16 cellular contexts compared by ENCODE assay signal in genomic region chr21:36115138-36115710, GRCh38. TPM values are rescaled to one million over a fixed set of nuclear protein-coding genes. Genes with fewer than 3 reads are reported as not detected.
DNase-seq lines count a peak whose midpoint lies in the region; ATAC-seq and TF ChIP-seq lines count a peak whose summit lies in the region.
"Had no signal": no experiment of that assay in that cellular context is flagged by ENCODE, and none has a peak within 500 bp of the region (broad histone marks: within the 10 kb centered on the region; RNA-seq: fewer than 3 reads in every experiment).

No MANE protein-coding gene starts in this region.

- CTCF ChIA-PET in activated CD8-positive, alpha-beta T cell treated with anti-CD3 and anti-CD28 coated beads, Interleukin-2, amount 10 ng/mL, durations not matched to agents 7 days and 5 days (lab: Charles Lee): interaction anchor here (1.0 to 1.2 kb wide), 5 partner anchors 10 to 87 kb away, joined by 3 to 4 read pairs (median 3); no protein-coding TSS in a partner anchor
- CTCF ChIA-PET in activated CD8-positive, alpha-beta T cell treated with anti-CD3 and anti-CD28 coated beads for 36 hours (lab: Charles Lee): interaction anchor here (1.0 to 5.3 kb wide), 3 partner anchors 10 to 11 kb away, joined by 3 to 39 read pairs (median 5); no protein-coding TSS in a partner anchor

- TF ChIP-seq CTCF in activated CD8-positive, alpha-beta T cell treated with anti-CD3 and anti-CD28 coated beads for 36 hours (IDR thresholded peaks at IDR 0.05): no peak
- no peak for TF ChIP-seq CTCF in nephron progenitor cell (IDR thresholded peaks at IDR 0.05)

- peaks cover 42% of the 10 kb centered on the region for H3K4me1 Mint-ChIP-seq in activated CD8-positive, alpha-beta T cell treated with anti-CD3 and anti-CD28 coated beads, Interleukin-2, amount 10 ng/mL, durations not matched to agents 7 days and 5 days (ENCODE audit: low read depth)
- peaks cover 23% of the 10 kb centered on the region for H3K4me1 Mint-ChIP-seq in activated CD8-positive, alpha-beta T cell treated with anti-CD3 and anti-CD28 coated beads for 36 hours (ENCODE audit: low read depth)
- H3K4me1 Mint-ChIP-seq in IgD-negative memory B cell (peaks cover 12 to 23% (median 20%) of the 10 kb centered on the region in 3 donors), nephron progenitor cell (peaks cover 7% of the 10 kb centered on the region)

- intact Hi-C loops in activated CD8-positive, alpha-beta T cell treated with anti-CD3 and anti-CD28 coated beads for 36 hours (cut with micrococcal nuclease): no loop called here

- H3K9me3 Mint-ChIP-seq in activated CD8-positive, alpha-beta T cell treated with anti-CD3 and anti-CD28 coated beads, Interleukin-2, amount 10 ng/mL, durations not matched to agents 7 days and 5 days (ENCODE audit: insufficient read depth): no peaks in the 10 kb centered on the region
- H3K9me3 Mint-ChIP-seq in activated CD8-positive, alpha-beta T cell treated with anti-CD3 and anti-CD28 coated beads for 36 hours: no peaks in the 10 kb centered on the region
- peaks cover 0 to 1% (median 0%) of the 10 kb centered on the region in 3 donors for H3K9me3 Mint-ChIP-seq in IgD-negative memory B cell
- peaks cover 5% of the 10 kb centered on the region for H3K9me3 Mint-ChIP-seq in nephron progenitor cell
- H3K9me3 Mint-ChIP-seq: dendritic cell treated with granulocyte-macrophage colony-stimulating factor and Interleukin-4, amounts not matched to agents 40 ng/mL and 50 ng/mL, for 4 days had no signal

- H3K27ac Mint-ChIP-seq in activated CD8-positive, alpha-beta T cell treated with anti-CD3 and anti-CD28 coated beads, Interleukin-2, amount 10 ng/mL, durations not matched to agents 7 days and 5 days: peak overlapping the region; percentile 30
- H3K27ac Mint-ChIP-seq in activated CD8-positive, alpha-beta T cell treated with anti-CD3 and anti-CD28 coated beads for 36 hours: no peak overlapping the region
- H3K27ac Mint-ChIP-seq in IgD-negative memory B cell (peak overlapping the region in 2 of 3 donors; percentile 45 to 90), nephron progenitor cell (peak overlapping the region; percentile 34)

- peaks cover 2% of the 10 kb centered on the region for H3K27me3 Mint-ChIP-seq in activated CD8-positive, alpha-beta T cell treated with anti-CD3 and anti-CD28 coated beads, Interleukin-2, amount 10 ng/mL, durations not matched to agents 7 days and 5 days (ENCODE audit: low read depth)
- H3K27me3 Mint-ChIP-seq in activated CD8-positive, alpha-beta T cell treated with anti-CD3 and anti-CD28 coated beads for 36 hours: no peaks in the 10 kb centered on the region
- H3K27me3 Mint-ChIP-seq in IgD-negative memory B cell: no peaks in the 10 kb centered on the region
- peaks cover 18% of the 10 kb centered on the region for H3K27me3 Mint-ChIP-seq in nephron progenitor cell (ENCODE audit: low read depth, poor library complexity)

- ATAC-seq in activated CD8-positive, alpha-beta T cell treated with anti-CD3 and anti-CD28 coated beads, Interleukin-2, amount 10 ng/mL, durations not matched to agents 7 days and 5 days: no peak
- ATAC-seq in activated CD8-positive, alpha-beta T cell treated with anti-CD3 and anti-CD28 coated beads for 36 hours: no peak
- no peak for ATAC-seq in HG03175 (IDR thresholded peaks at IDR 0.05; ENCODE audit: unreplicated experiment)
- no peak for ATAC-seq in GM21526 (IDR thresholded peaks at IDR 0.05; ENCODE audit: low FRiP score, unreplicated experiment)
- no peak for ATAC-seq in GM21390 (IDR thresholded peaks at IDR 0.05; ENCODE audit: unreplicated experiment)
- ATAC-seq: A549 had no signal

- H3K36me3 Mint-ChIP-seq in activated CD8-positive, alpha-beta T cell treated with anti-CD3 and anti-CD28 coated beads, Interleukin-2, amount 10 ng/mL, durations not matched to agents 7 days and 5 days (ENCODE audit: low read depth): no peaks in the 10 kb centered on the region
- no peaks in the 10 kb centered on the region for H3K36me3 Mint-ChIP-seq in activated CD8-positive, alpha-beta T cell treated with anti-CD3 and anti-CD28 coated beads for 36 hours (ENCODE audit: low read depth)
- H3K36me3 Mint-ChIP-seq in IgD-negative memory B cell: no peaks in the 10 kb centered on the region
- no peaks in the 10 kb centered on the region for H3K36me3 Mint-ChIP-seq in nephron progenitor cell (ENCODE audit: low read depth)

- POLR2A ChIA-PET in activated CD8-positive, alpha-beta T cell treated with anti-CD3 and anti-CD28 coated beads, Interleukin-2, amount 10 ng/mL, durations not matched to agents 7 days and 5 days (lab: Charles Lee): interaction anchor here (1.0 kb wide), 1 partner anchor 20 kb away, joined by 4 read pairs; the partner anchor contains the start of gene CBR3
- POLR2A ChIA-PET in activated CD8-positive, alpha-beta T cell treated with anti-CD3 and anti-CD28 coated beads for 36 hours (lab: Charles Lee): no interaction called here

- no peak overlapping the region for H3K4me3 Mint-ChIP-seq in activated CD8-positive, alpha-beta T cell treated with anti-CD3 and anti-CD28 coated beads, Interleukin-2, amount 10 ng/mL, durations not matched to agents 7 days and 5 days
- no peak overlapping the region for H3K4me3 Mint-ChIP-seq in activated CD8-positive, alpha-beta T cell treated with anti-CD3 and anti-CD28 coated beads for 36 hours
- H3K4me3 Mint-ChIP-seq in IgD-negative memory B cell (peak overlapping the region in 1 of 4 donors; percentile 72), nephron progenitor cell (no peak overlapping the region)
- H3K4me3 Mint-ChIP-seq: dendritic cell treated with granulocyte-macrophage colony-stimulating factor and Interleukin-4, amounts not matched to agents 40 ng/mL and 50 ng/mL, for 4 days had no signal

- DNase-seq in activated CD8-positive, alpha-beta T cell treated with anti-CD3 and anti-CD28 coated beads, Interleukin-2, amount 10 ng/mL, durations not matched to agents 7 days and 5 days: peak; percentile 57
- DNase-seq in activated CD8-positive, alpha-beta T cell treated with anti-CD3 and anti-CD28 coated beads for 36 hours: no peak
- DNase-seq in RPMI8226 (peak; percentile 16), nephron progenitor cell (no peak)
- DNase-seq: activated effector memory CD4-positive, alpha-beta T cell treated with anti-CD3 and anti-CD28 coated beads, Interleukin-2, amount 50 U/mL, for 16 hours; GOT3; NCI-H1436; retina; stimulated activated naive CD4-positive, alpha-beta T cell treated with Interleukin-2 at 50 U/mL for 16 hours had no signal

RNA-seq across cellular contexts. Expression of gene CBR3, which starts 19.7 kb away (rescaled TPM):
- total RNA-seq in activated CD8-positive, alpha-beta T cell treated with anti-CD3 and anti-CD28 coated beads, Interleukin-2, amount 10 ng/mL, durations not matched to agents 7 days and 5 days: 10 to 100 TPM; 29.6 to 32.3 TPM
- total RNA-seq in activated CD8-positive, alpha-beta T cell treated with anti-CD3 and anti-CD28 coated beads for 36 hours: 10 to 100 TPM; 13.5 to 14.8 TPM
- 23.7 TPM for polyA plus RNA-seq in IgD-negative memory B cell
- total RNA-seq: cardiac muscle cell had no signal
- polyA plus RNA-seq: cardiac muscle cell had no signal

RNA-seq across cellular contexts. Expression of gene DOP1B, which starts 41.4 kb away (rescaled TPM):
- 10 to 100 TPM; 30.3 to 30.9 TPM for total RNA-seq in activated CD8-positive, alpha-beta T cell treated with anti-CD3 and anti-CD28 coated beads, Interleukin-2, amount 10 ng/mL, durations not matched to agents 7 days and 5 days
- 10 to 100 TPM; 14.3 to 15.2 TPM for total RNA-seq in activated CD8-positive, alpha-beta T cell treated with anti-CD3 and anti-CD28 coated beads for 36 hours
- polyA plus RNA-seq in IgD-negative memory B cell: 31.9 TPM

RNA-seq across cellular contexts. Expression of gene CBR1, which starts 45.4 kb away (rescaled TPM):
- 10 to 100 TPM; 54.1 to 62.3 TPM for total RNA-seq in activated CD8-positive, alpha-beta T cell treated with anti-CD3 and anti-CD28 coated beads, Interleukin-2, amount 10 ng/mL, durations not matched to agents 7 days and 5 days
- total RNA-seq in activated CD8-positive, alpha-beta T cell treated with anti-CD3 and anti-CD28 coated beads for 36 hours: 10 to 100 TPM; 37.1 to 43.2 TPM
- polyA plus RNA-seq in IgD-negative memory B cell: 42.3 TPM

RNA-seq across cellular contexts. Expression of gene SETD4, which starts 54.9 kb away (rescaled TPM):
- total RNA-seq in activated CD8-positive, alpha-beta T cell treated with anti-CD3 and anti-CD28 coated beads, Interleukin-2, amount 10 ng/mL, durations not matched to agents 7 days and 5 days: 10 to 100 TPM; 19.8 to 22.3 TPM
- 10 to 100 TPM; 18.5 to 19.1 TPM for total RNA-seq in activated CD8-positive, alpha-beta T cell treated with anti-CD3 and anti-CD28 coated beads for 36 hours
- 13.6 TPM for polyA plus RNA-seq in IgD-negative memory B cell

Comparison
In these comparisons a context has a peak if more than half of its experiments do, and no peak if none do; other contexts are left out.
1. DNase-seq: peak in activated CD8-positive, alpha-beta T cell treated with anti-CD3 and anti-CD28 coated beads, Interleukin-2, amount 10 ng/mL, durations not matched to agents 7 days and 5 days (single experiment) and RPMI8226 (single experiment); none in activated CD8-positive, alpha-beta T cell treated with anti-CD3 and anti-CD28 coated beads for 36 hours (single experiment) and nephron progenitor cell (single experiment).